In the genomic region with DNA sequence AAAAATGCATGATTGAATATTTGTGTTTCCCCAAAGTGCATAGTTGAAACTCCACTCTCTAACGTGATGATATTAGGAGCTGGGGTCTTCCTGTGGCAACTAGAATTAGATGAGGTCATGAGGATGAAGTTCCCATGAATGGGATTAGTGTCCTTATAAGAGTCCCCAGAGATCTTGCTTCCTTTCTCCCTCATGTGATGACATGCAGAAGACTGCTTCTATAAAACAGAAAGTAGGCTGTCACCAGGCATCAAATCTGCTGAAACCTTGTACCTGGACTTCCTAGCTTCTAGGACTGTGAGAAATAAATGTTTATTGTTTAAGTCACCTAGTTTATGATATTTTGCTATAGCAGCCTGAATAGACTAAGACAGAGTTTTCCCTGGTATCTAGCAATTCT, we compare ENCODE assay signal across 30 cellular contexts.
"Had no signal": no experiment of that assay in that cellular context is flagged by ENCODE, and none has a peak within 500 bp of the region (broad histone marks: within the 10 kb centered on the region; RNA-seq: fewer than 3 reads in every experiment).

No MANE protein-coding gene starts in this region.

- H3K4me1 ChIP-seq: adrenal gland, body of pancreas, esophagus muscularis mucosa, foreskin keratinocyte, gastrocnemius medialis, heart left ventricle had no signal

- ATAC-seq: activated CD4-positive, alpha-beta T cell treated with anti-CD3 and anti-CD28 coated beads for 36 hours; activated CD8-positive, alpha-beta memory T cell treated with anti-CD3 and anti-CD28 coated beads, Interleukin-2, amount 10 ng/mL, durations not matched to agents 7 days and 5 days; activated CD8-positive, alpha-beta T cell treated with anti-CD3 and anti-CD28 coated beads, Interleukin-2, amount 10 ng/mL, durations not matched to agents 7 days and 5 days; activated naive CD8-positive, alpha-beta T cell treated with anti-CD3 and anti-CD28 coated beads, Interleukin-2, amount 50 U/mL, for 24 hours; body of pancreas; effector memory CD8-positive, alpha-beta T cell; foreskin keratinocyte; gastrocnemius medialis; heart left ventricle had no signal

- H3K4me3 ChIP-seq: adrenal gland, body of pancreas, esophagus muscularis mucosa, gastrocnemius medialis, heart left ventricle had no signal

- DNase-seq: activated CD4-positive, alpha-beta memory T cell treated with anti-CD3 and anti-CD28 coated beads for 36 hours; activated CD4-positive, alpha-beta T cell treated with anti-CD3 and anti-CD28 coated beads for 36 hours; activated CD4-positive, alpha-beta T cell treated with anti-CD3 and anti-CD28 coated beads, Interleukin-2, amount 10 ng/mL, durations not matched to agents 24 days and 14 days; activated CD4-positive, CD25-positive, alpha-beta regulatory T cell; activated CD4-positive, CD25-positive, alpha-beta regulatory T cell treated with anti-CD3 and anti-CD28 coated beads, Interleukin-2, amount 50 U/mL, for 72 hours; activated CD8-positive, alpha-beta memory T cell treated with anti-CD3 and anti-CD28 coated beads, Interleukin-2, amount 10 ng/mL, durations not matched to agents 7 days and 5 days; activated CD8-positive, alpha-beta memory T cell treated with anti-CD3 and anti-CD28 coated beads, Interleukin-2, amount 50 U/mL, for 4 hours; activated CD8-positive, alpha-beta T cell treated with anti-CD3 and anti-CD28 coated beads, Interleukin-2, amount 10 ng/mL, durations not matched to agents 7 days and 5 days; activated effector memory CD4-positive, alpha-beta T cell treated with anti-CD3 and anti-CD28 coated beads, Interleukin-2, amount 50 U/mL, for 16 hours; activated naive CD4-positive, alpha-beta T cell treated with anti-CD3 and anti-CD28 coated beads for 36 hours; activated naive CD8-positive, alpha-beta T cell treated with anti-CD3 and anti-CD28 coated beads for 36 hours; activated naive CD8-positive, alpha-beta T cell treated with anti-CD3 and anti-CD28 coated beads, Interleukin-2, amount 50 U/mL, for 24 hours; activated T-cell treated with anti-CD3 and anti-CD28 coated beads, Interleukin-2, amount 50 U/mL, for 1 hour; activated T-cell treated with anti-CD3 and anti-CD28 coated beads, Interleukin-2, amount 50 U/mL, for 48 hours; adrenal gland; amygdala; aorta; body of pancreas; caudate nucleus; cortex of kidney; dermis blood vessel endothelial cell; effector CD4-positive, alpha-beta T cell; effector memory CD8-positive, alpha-beta T cell; erythroblast; foreskin keratinocyte; gastrocnemius medialis; glutamatergic neuron; heart left ventricle; T1000 had no signal

- H3K27me3 ChIP-seq: adrenal gland, body of pancreas, esophagus muscularis mucosa, foreskin keratinocyte, gastrocnemius medialis, heart left ventricle had no signal

- H3K36me3 ChIP-seq: adrenal gland, esophagus muscularis mucosa, gastrocnemius medialis, heart left ventricle had no signal

- H3K9me3 ChIP-seq: adrenal gland, body of pancreas, esophagus muscularis mucosa, gastrocnemius medialis had no signal

- H3K27ac ChIP-seq: adrenal gland, body of pancreas, esophagus muscularis mucosa, foreskin keratinocyte, gastrocnemius medialis, heart left ventricle had no signal
